In the genomic region with DNA sequence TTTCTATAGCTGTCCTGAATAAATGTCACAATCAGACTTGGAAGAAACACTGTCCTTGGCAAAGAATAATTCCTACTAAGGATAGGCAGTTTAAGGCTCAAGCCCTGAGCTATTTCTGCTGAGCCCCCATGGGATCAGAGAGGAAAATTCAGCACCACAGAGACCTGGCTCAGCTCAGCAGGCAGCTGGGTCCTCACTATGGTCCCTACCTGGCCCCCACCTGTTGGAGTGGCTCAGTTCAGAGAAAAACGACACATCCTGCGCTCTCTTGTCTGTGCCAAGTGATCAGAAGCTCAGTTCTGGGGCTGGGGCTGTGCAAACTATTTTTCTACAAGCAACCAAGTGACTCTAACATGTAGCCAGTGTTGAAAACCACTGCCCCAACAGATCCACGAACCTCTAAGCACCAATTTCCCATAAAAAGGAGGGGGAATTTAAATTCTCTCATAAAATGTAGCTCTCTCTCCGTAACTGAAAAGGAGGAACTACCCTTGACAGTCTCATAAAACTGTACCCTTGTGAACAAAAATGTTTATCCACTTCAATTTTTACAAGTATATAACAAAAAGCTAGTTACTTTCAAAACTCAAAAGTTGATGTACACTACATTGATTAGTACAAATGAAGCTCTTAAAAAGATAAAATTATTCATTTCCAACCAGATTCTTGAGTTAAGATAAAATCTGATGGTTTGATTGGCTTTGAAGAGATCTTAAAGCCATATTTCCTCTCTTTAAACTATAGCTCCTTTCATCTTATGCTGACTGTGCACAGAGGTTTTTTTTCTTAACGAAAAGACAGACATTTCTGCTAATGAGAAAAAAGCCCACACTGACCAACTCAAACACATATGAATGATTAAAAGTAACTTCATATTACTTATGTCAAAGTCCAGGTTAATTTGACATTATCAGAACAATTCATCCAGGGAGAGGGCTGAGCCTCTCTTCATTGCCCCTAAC, we compare ENCODE assay signal across 27 cellular contexts. TPM values are rescaled to one million over a fixed set of nuclear protein-coding genes. Genes with fewer than 3 reads are reported as not detected.
DNase-seq lines count a peak whose midpoint lies in the region; ATAC-seq, FAIRE-seq and TF ChIP-seq lines count a peak whose summit lies in the region.
"Had no signal": no experiment of that assay in that cellular context is flagged by ENCODE, and none has a peak within 500 bp of the region (broad histone marks: within the 10 kb centered on the region; RNA-seq: fewer than 3 reads in every experiment).

No MANE protein-coding gene starts in this region.

- TF ChIP-seq RAD21 in H1 (IDR thresholded peaks at IDR 0.05 in 1 of 2, conservative IDR thresholded peaks at IDR 0.05 in 1 of 2; ENCODE audit: low read depth in 2 of 2, low read length in 2 of 2): no peak

- H3K14ac ChIP-seq in H1 (ENCODE audit: insufficient read length) (no peak overlapping the region), trophoblast cell (ENCODE audit: low read length) (no peak overlapping the region)

- POLR2A ChIA-PET in H1 (lab: Charles Lee; ENCODE audit: partially characterized antibody): no interaction called here
- POLR2A ChIA-PET in activated CD4-positive, alpha-beta memory T cell treated with anti-CD3 and anti-CD28 coated beads, Interleukin-2, amount 10 ng/mL, durations not matched to agents 7 days and 5 days (lab: Charles Lee): no interaction called here

- H4K91ac ChIP-seq in H1 (replicated peaks; ENCODE audit: insufficient read length, low read length): no peak overlapping the region
- H4K91ac ChIP-seq in trophoblast cell (ENCODE audit: low read depth, low read length): no peak overlapping the region

- H4K20me1 ChIP-seq in H1 (replicated peaks in 1 of 2; ENCODE audit: control insufficient read depth in 1 of 2, insufficient read depth in 2 of 2, low read length in 2 of 2): no peaks in the 10 kb centered on the region

- no peaks in the 10 kb centered on the region for H3K4me1 Mint-ChIP-seq in activated CD4-positive, alpha-beta memory T cell treated with anti-CD3 and anti-CD28 coated beads, Interleukin-2, amount 10 ng/mL, durations not matched to agents 7 days and 5 days
- H3K4me1 Mint-ChIP-seq in stimulated activated naive CD8-positive, alpha-beta T cell treated with anti-CD3 and anti-CD28 coated beads, Interleukin-15, amount 100 ng/mL, for 72 hours: no peaks in the 10 kb centered on the region
- H3K4me1 Mint-ChIP-seq: activated naive CD4-positive, alpha-beta T cell treated with anti-CD3 and anti-CD28 coated beads, Interleukin-2, amount 10 ng/mL, durations not matched to agents 7 days and 5 days; CD8-positive, alpha-beta memory T cell had no signal

- H3K4me1 ChIP-seq in H1 (replicated peaks in 1 of 4; ENCODE audit: control insufficient read depth in 3 of 4, insufficient read depth in 4 of 4, low read length in 3 of 4) (peaks cover 0 to 22% (median 8%) of the 10 kb centered on the region in 4 experiments; a peak in 4 of 7 replicates), trophoblast cell (ENCODE audit: control insufficient read depth in 1 of 2, insufficient read depth in 2 of 2, low read length in 2 of 2) (peaks cover 0 to 2% of the 10 kb centered on the region in 2 experiments), left lung (peaks cover 14 to 69% of the 10 kb centered on the region in 2 donors)

- H3K4me2 ChIP-seq in H1 (ENCODE audit: insufficient read depth in 1 of 2, low read depth in 2 of 2, low read length in 2 of 2) (no peak overlapping the region), trophoblast cell (ENCODE audit: low read length) (no peak overlapping the region)

- no peak for TF ChIP-seq EP300 in H1 (IDR thresholded peaks at IDR 0.05; ENCODE audit: borderline replicate concordance in 1 of 2, low read depth in 2 of 2, low read length in 2 of 2)

- ATAC-seq in left lung: no peak
- no peak for ATAC-seq in stimulated activated naive CD8-positive, alpha-beta T cell treated with anti-CD3 and anti-CD28 coated beads, Interleukin-15, amount 100 ng/mL, for 72 hours
- ATAC-seq: activated T-cell treated with anti-CD3 and anti-CD28 coated beads, Interleukin-2, amount 50 U/mL, for 4 hours; natural killer cell treated with Interleukin-12 subunit alpha and Interleukin-12 subunit beta and Interleukin-15 and Interleukin-18, amount 100 ng/mL, for 72 hours; stimulated activated memory B cell treated with anti-CD40 and anti-IgM and Interleukin-4, amounts not matched to agents 10 μg/mL and 1 μg/mL and 100 μg/mL, for 72 hours had no signal

- H4K5ac ChIP-seq in H1 (ENCODE audit: insufficient read length, low read depth, low read length): no peak overlapping the region

- no peak overlapping the region for H3K27ac Mint-ChIP-seq in activated CD4-positive, alpha-beta memory T cell treated with anti-CD3 and anti-CD28 coated beads, Interleukin-2, amount 10 ng/mL, durations not matched to agents 7 days and 5 days
- no peak overlapping the region for H3K27ac Mint-ChIP-seq in stimulated activated naive CD8-positive, alpha-beta T cell treated with anti-CD3 and anti-CD28 coated beads, Interleukin-15, amount 100 ng/mL, for 72 hours
- H3K27ac Mint-ChIP-seq: activated naive CD4-positive, alpha-beta T cell treated with anti-CD3 and anti-CD28 coated beads, Interleukin-2, amount 10 ng/mL, durations not matched to agents 7 days and 5 days; CD8-positive, alpha-beta memory T cell; memory B cell; natural killer cell treated with Interleukin-12 subunit alpha and Interleukin-12 subunit beta and Interleukin-15 and Interleukin-18, amount 100 ng/mL, for 72 hours; stimulated activated memory B cell treated with anti-CD40 and anti-IgM and Interleukin-4, amounts not matched to agents 10 μg/mL and 1 μg/mL and 100 μg/mL, for 72 hours had no signal

- H2BK15ac ChIP-seq in H1 (ENCODE audit: low read length): no peak overlapping the region

- H2BK120ac ChIP-seq in H1 (replicated peaks; ENCODE audit: low read depth, low read length) (no peak overlapping the region), trophoblast cell (ENCODE audit: insufficient read depth, low read length, poor library complexity) (no peak overlapping the region)

- H3K56ac ChIP-seq in H1 (replicated peaks; ENCODE audit: insufficient read length, low read depth, low read length): no peak overlapping the region

- peaks cover 2% of the 10 kb centered on the region; the same call in 1 of the 2 replicates for H3K23me2 ChIP-seq in H1 (ENCODE audit: low read depth, low read length)

- H3K4me3 ChIP-seq in NB4 (ENCODE audit: low read depth, low read length) (no peak overlapping the region), H1 (ENCODE audit: extremely low read depth in 1 of 4, insufficient read depth in 2 of 4, low read depth in 3 of 4, low read length in 4 of 4) (no peak overlapping the region), trophoblast cell (ENCODE audit: low read depth, low read length) (no peak overlapping the region), left lung (no peak overlapping the region)

- intact Hi-C loops in left lung (cut with DNase I): no loop called here

- H3K4me3 Mint-ChIP-seq in activated CD4-positive, alpha-beta memory T cell treated with anti-CD3 and anti-CD28 coated beads, Interleukin-2, amount 10 ng/mL, durations not matched to agents 7 days and 5 days: no peak overlapping the region
- H3K4me3 Mint-ChIP-seq in stimulated activated naive CD8-positive, alpha-beta T cell treated with anti-CD3 and anti-CD28 coated beads, Interleukin-15, amount 100 ng/mL, for 72 hours: no peak overlapping the region
- H3K4me3 Mint-ChIP-seq: activated naive CD4-positive, alpha-beta T cell treated with anti-CD3 and anti-CD28 coated beads, Interleukin-2, amount 10 ng/mL, durations not matched to agents 7 days and 5 days; activated T-cell treated with anti-CD3 and anti-CD28 coated beads, Interleukin-2, amount 50 U/mL, for 4 hours; CD8-positive, alpha-beta memory T cell; memory B cell; natural killer cell treated with Interleukin-12 subunit alpha and Interleukin-12 subunit beta and Interleukin-15 and Interleukin-18, amount 100 ng/mL, for 72 hours; stimulated activated memory B cell treated with anti-CD40 and anti-IgM and Interleukin-4, amounts not matched to agents 10 μg/mL and 1 μg/mL and 100 μg/mL, for 72 hours had no signal

- no peak for TF ChIP-seq CTCF in NB4 (IDR thresholded peaks at IDR 0.05; ENCODE audit: low read depth, low read length)
- TF ChIP-seq CTCF in H1 (IDR thresholded peaks at IDR 0.05; ENCODE audit: control extremely low read depth in 1 of 3, insufficient read depth in 1 of 3, low read depth in 1 of 3, low read length in 3 of 3): no peak
- TF ChIP-seq CTCF in left lung (IDR thresholded peaks at IDR 0.05): no peak

- peaks cover 0 to 82% of the 10 kb centered on the region in 2 experiments; a peak in 3 of 4 replicates for H3K79me2 ChIP-seq in H1 (ENCODE audit: control insufficient read depth in 1 of 2, insufficient read depth in 2 of 2, low read length in 2 of 2)
- H3K79me2 ChIP-seq in trophoblast cell (ENCODE audit: control insufficient read depth, insufficient read depth, low read length, poor library complexity): peaks cover 3% of the 10 kb centered on the region

- no peak overlapping the region for H4K12ac ChIP-seq in trophoblast cell (ENCODE audit: low read depth, low read length)

- H2AK5ac ChIP-seq in H1 (ENCODE audit: low read depth, low read length) (no peak overlapping the region), trophoblast cell (ENCODE audit: low read length) (no peak overlapping the region)

- 83% methylated on average over 5 of the region's 5 CpGs; no CpG with 5 or more reads in 1 of the 2 experiments for WGBS in H1 (ENCODE audit: extremely low coverage in 1 of 2, insufficient coverage in 1 of 2, insufficient read length in 1 of 2, insufficient replicate concordance in 2 of 2, low coverage in 1 of 2, low lambda C conversion rate in 2 of 2, missing lambda C conversion rate in 1 of 2), 2 experiments
- no CpG with 5 or more reads among the region's 5 CpGs for WGBS in trophoblast cell (ENCODE audit: extremely low coverage, insufficient coverage, insufficient read length)

- CTCF ChIA-PET in H1 (lab: Charles Lee; ENCODE audit: partially characterized antibody): interaction anchor here (0.6 to 1.4 kb wide), 6 partner anchors 9 to 260 kb away, joined by 3 to 6 read pairs (median 3); no protein-coding TSS in a partner anchor
- CTCF ChIA-PET in activated CD4-positive, alpha-beta memory T cell treated with anti-CD3 and anti-CD28 coated beads, Interleukin-2, amount 10 ng/mL, durations not matched to agents 7 days and 5 days (lab: Charles Lee): no interaction called here

- H3K9ac ChIP-seq in H1 (replicated peaks in 1 of 4; ENCODE audit: extremely low read depth in 1 of 4, low read depth in 3 of 4, low read length in 3 of 4) (no peak overlapping the region), trophoblast cell (ENCODE audit: low read length) (no peak overlapping the region)

- H3K9me3 Mint-ChIP-seq in activated CD4-positive, alpha-beta memory T cell treated with anti-CD3 and anti-CD28 coated beads, Interleukin-2, amount 10 ng/mL, durations not matched to agents 7 days and 5 days: no peaks in the 10 kb centered on the region
- H3K9me3 Mint-ChIP-seq in stimulated activated naive CD8-positive, alpha-beta T cell treated with anti-CD3 and anti-CD28 coated beads, Interleukin-15, amount 100 ng/mL, for 72 hours: no peaks in the 10 kb centered on the region
- H3K9me3 Mint-ChIP-seq: activated naive CD4-positive, alpha-beta T cell treated with anti-CD3 and anti-CD28 coated beads, Interleukin-2, amount 10 ng/mL, durations not matched to agents 7 days and 5 days; CD8-positive, alpha-beta memory T cell; natural killer cell treated with Interleukin-12 subunit alpha and Interleukin-12 subunit beta and Interleukin-15 and Interleukin-18, amount 100 ng/mL, for 72 hours had no signal

- H2BK5ac ChIP-seq in H1 (ENCODE audit: low read depth, low read length) (no peak overlapping the region), trophoblast cell (ENCODE audit: low read depth, low read length, poor library complexity) (no peak overlapping the region)

- H3K27me3 ChIP-seq in H1 (replicated peaks in 1 of 4; ENCODE audit: control insufficient read depth in 3 of 4, extremely low read depth in 1 of 4, insufficient read depth in 3 of 4, low read length in 3 of 4): no peaks in the 10 kb centered on the region
- no peaks in the 10 kb centered on the region for H3K27me3 ChIP-seq in trophoblast cell (ENCODE audit: insufficient read depth, low read length)
- H3K27me3 ChIP-seq in left lung: no peaks in the 10 kb centered on the region

- H2AFZ ChIP-seq in H1 (ENCODE audit: low read length): no peak overlapping the region
- no peak overlapping the region for H2AFZ ChIP-seq in trophoblast cell (ENCODE audit: insufficient read depth, low read length, poor library complexity)

- DNase-seq in COLO829 (ENCODE audit: low spot score): peak; percentile 44
- DNase-seq in NB4 (ENCODE audit: low read depth): peak; percentile 11
- DNase-seq in H1 (ENCODE audit: low read depth in 1 of 2, low spot score in 2 of 2): no peak
- DNase-seq in trophoblast cell: no peak
- no peak for DNase-seq in left lung
- no peak for DNase-seq in activated effector memory CD4-positive, alpha-beta T cell treated with anti-CD3 and anti-CD28 coated beads, Interleukin-2, amount 50 U/mL, for 16 hours
- no peak for DNase-seq in activated CD4-positive, alpha-beta memory T cell treated with anti-CD3 and anti-CD28 coated beads, Interleukin-2, amount 10 ng/mL, durations not matched to agents 7 days and 5 days
- no peak for DNase-seq in stimulated activated naive CD8-positive, alpha-beta T cell treated with anti-CD3 and anti-CD28 coated beads, Interleukin-15, amount 100 ng/mL, for 72 hours
- DNase-seq: activated CD4-positive, alpha-beta T cell treated with anti-CD3 and anti-CD28 coated beads for 1 hour; activated CD8-positive, alpha-beta memory T cell treated with anti-CD3 and anti-CD28 coated beads for 24 hours; activated naive CD4-positive, alpha-beta T cell treated with anti-CD3 and anti-CD28 coated beads, Interleukin-2, amount 10 ng/mL, durations not matched to agents 7 days and 5 days; activated T-cell treated with anti-CD3 and anti-CD28 coated beads, Interleukin-2, amount 50 U/mL, for 4 hours; CD8-positive, alpha-beta memory T cell; H7; hypothalamus; islet precursor cell; Karpas-422; NCI-H1048; NCI-H1930; NCI-H446 treated with DMSO at 0.1 percent for 48 hours; stimulated activated CD4-positive, alpha-beta T cell treated with anti-CD3 and anti-CD28 coated beads, Interleukin-1b, Interleukin-23, amount 100 ng/mL, for 48 hours; T-helper 9 cell had no signal

- H3K36me3 ChIP-seq in H1 (ENCODE audit: control insufficient read depth in 2 of 4, insufficient read depth in 4 of 4, low read length in 3 of 4): no peaks in the 10 kb centered on the region
- H3K36me3 ChIP-seq in trophoblast cell (ENCODE audit: control insufficient read depth in 1 of 2, insufficient read depth in 2 of 2, low read length in 2 of 2): peaks cover 0 to 2% of the 10 kb centered on the region in 2 experiments
- H3K36me3 ChIP-seq in left lung: no peaks in the 10 kb centered on the region

- peaks cover 14% of the 10 kb centered on the region for H3K27me3 Mint-ChIP-seq in activated CD4-positive, alpha-beta memory T cell treated with anti-CD3 and anti-CD28 coated beads, Interleukin-2, amount 10 ng/mL, durations not matched to agents 7 days and 5 days
- peaks cover 55% of the 10 kb centered on the region for H3K27me3 Mint-ChIP-seq in stimulated activated naive CD8-positive, alpha-beta T cell treated with anti-CD3 and anti-CD28 coated beads, Interleukin-15, amount 100 ng/mL, for 72 hours
- H3K27me3 Mint-ChIP-seq: memory B cell; stimulated activated memory B cell treated with anti-CD40 and anti-IgM and Interleukin-4, amounts not matched to agents 10 μg/mL and 1 μg/mL and 100 μg/mL, for 72 hours had no signal

- H3K4ac ChIP-seq in H1 (replicated peaks; ENCODE audit: insufficient read length, low read depth, low read length): no peak overlapping the region
- no peak overlapping the region for H3K4ac ChIP-seq in trophoblast cell (ENCODE audit: low read depth, low read length)

- no peak overlapping the region for H3K23ac ChIP-seq in H1 (ENCODE audit: insufficient read length)
- peak overlapping the region; percentile 40 for H3K23ac ChIP-seq in trophoblast cell (ENCODE audit: low read length)

- FAIRE-seq in H1 (lab: Jason Lieb, UNC): no peak
- FAIRE-seq: colon, GM12891 had no signal

- H3K9me3 ChIP-seq in H1 (ENCODE audit: insufficient read depth in 2 of 2, low read depth in 1 of 2, low read length in 1 of 2) (no peaks in the 10 kb centered on the region), trophoblast cell (ENCODE audit: insufficient read depth, low read depth, low read length) (no peaks in the 10 kb centered on the region), left lung (no peaks in the 10 kb centered on the region)

- H3K27ac ChIP-seq in H1 (ENCODE audit: low read depth, low read length) (no peak overlapping the region), trophoblast cell (ENCODE audit: low read depth, low read length) (no peak overlapping the region), left lung (peak overlapping the region in 1 of 2 donors; percentile 4)

- H3K79me1 ChIP-seq in H1 (ENCODE audit: low read depth, low read length) (no peaks in the 10 kb centered on the region; the same call in 1 of the 2 replicates), trophoblast cell (ENCODE audit: low read length) (no peaks in the 10 kb centered on the region)

- no peak overlapping the region for H3K18ac ChIP-seq in H1 (ENCODE audit: extremely low read depth, low read length)
- peak overlapping the region; percentile 54 for H3K18ac ChIP-seq in trophoblast cell (ENCODE audit: low read length)

- H2BK12ac ChIP-seq in H1 (ENCODE audit: low read depth, low read length) (0 out of 2 replicates have a peak overlapping the region, but pooled peaks have one; percentile 29), trophoblast cell (ENCODE audit: low read length) (no peak overlapping the region)

- TF ChIP-seq POLR2A in NB4 (IDR thresholded peaks at IDR 0.05; ENCODE audit: extremely low read depth, insufficient read length) (no peak), H1 (IDR thresholded peaks at IDR 0.05; ENCODE audit: control extremely low read depth in 1 of 2, low read depth in 2 of 2, low read length in 2 of 2) (no peak)

- no peaks in the 10 kb centered on the region for H3K36me3 Mint-ChIP-seq in activated CD4-positive, alpha-beta memory T cell treated with anti-CD3 and anti-CD28 coated beads, Interleukin-2, amount 10 ng/mL, durations not matched to agents 7 days and 5 days (ENCODE audit: low read depth)
- H3K36me3 Mint-ChIP-seq: activated naive CD4-positive, alpha-beta T cell treated with anti-CD3 and anti-CD28 coated beads, Interleukin-2, amount 10 ng/mL, durations not matched to agents 7 days and 5 days; CD8-positive, alpha-beta memory T cell; natural killer cell treated with Interleukin-12 subunit alpha and Interleukin-12 subunit beta and Interleukin-15 and Interleukin-18, amount 100 ng/mL, for 72 hours had no signal

- H2BK20ac ChIP-seq in H1 (ENCODE audit: low read length): no peak overlapping the region

- H4K8ac ChIP-seq in H1 (ENCODE audit: extremely low read depth, insufficient read depth, low read length) (no peak overlapping the region), trophoblast cell (ENCODE audit: low read depth, low read length) (no peak overlapping the region)

RNA-seq across cellular contexts. Expression of a gene that starts 52.0 kb away (rescaled TPM):
- total RNA-seq in H1 (2021; fragmentation: NEBNext Ultra II Directional; extraction: Animal tissue kit (Norgen Biotek cat#: 25700)): 40.8 and 43.3 TPM in 2 replicates
- 10.4 and 14.7 TPM in 2 replicates for polyA plus RNA-seq in H1 (2011; rRNA removed)
- polyA plus RNA-seq in H1 (2011; cell fraction: cytosol; rRNA removed): 18.0 TPM
- polyA plus RNA-seq in H1 (2011; cell fraction: nucleus; rRNA removed): 20.1 TPM
- 20.9 to 26.8 TPM (median 23.9 TPM) in 4 replicates for polyA plus RNA-seq in H1 (2012, experiment 1 of 2)
- polyA plus RNA-seq in H1 (2012, experiment 2 of 2): 4.9 TPM
- polyA plus RNA-seq in H1 (2013, experiment 1 of 2): 14.8 TPM
- 14.9 TPM for polyA plus RNA-seq in H1 (2013, experiment 2 of 2)
- polyA minus RNA-seq in H1 (2011; rRNA and poly(A)+ RNA removed): 30.6 and 36.4 TPM in 2 replicates
- polyA minus RNA-seq in H1 (2011; cell fraction: cytosol; rRNA and poly(A)+ RNA removed): 24.3 TPM
- polyA minus RNA-seq in H1 (2011; cell fraction: nucleus; rRNA and poly(A)+ RNA removed): 37.2 TPM
- 53.4 and 54.2 TPM in 2 replicates for polyA plus RNA-seq in trophoblast cell (2013)
- total RNA-seq in left lung: 10 to 100 TPM; 42.7 to 49.3 TPM
- not detected for total RNA-seq in activated CD4-positive, alpha-beta memory T cell treated with anti-CD3 and anti-CD28 coated beads, Interleukin-2, amount 10 ng/mL, durations not matched to agents 7 days and 5 days

Comparison
In these comparisons a context has a peak if more than half of its experiments do, and no peak if none do; other contexts are left out.
1. DNase-seq: peak in COLO829 (single experiment) and NB4 (single experiment); none in H1 (0 of 2), trophoblast cell (0 of 2), left lung (0 of 2), activated effector memory CD4-positive, alpha-beta T cell treated with anti-CD3 and anti-CD28 coated beads, Interleukin-2, amount 50 U/mL, for 16 hours (single experiment), activated CD4-positive, alpha-beta memory T cell treated with anti-CD3 and anti-CD28 coated beads, Interleukin-2, amount 10 ng/mL, durations not matched to agents 7 days and 5 days (single experiment) and stimulated activated naive CD8-positive, alpha-beta T cell treated with anti-CD3 and anti-CD28 coated beads, Interleukin-15, amount 100 ng/mL, for 72 hours (0 of 2).
2. RNA of a gene that starts 52.0 kb away (total RNA-seq): 42.7 to 49.3 TPM in left lung and 40.8 to 43.3 TPM in H1; not detected in activated CD4-positive, alpha-beta memory T cell treated with anti-CD3 and anti-CD28 coated beads, Interleukin-2, amount 10 ng/mL, durations not matched to agents 7 days and 5 days; every median in the first group is over 10 times any median in the second.